In the genomic region with DNA sequence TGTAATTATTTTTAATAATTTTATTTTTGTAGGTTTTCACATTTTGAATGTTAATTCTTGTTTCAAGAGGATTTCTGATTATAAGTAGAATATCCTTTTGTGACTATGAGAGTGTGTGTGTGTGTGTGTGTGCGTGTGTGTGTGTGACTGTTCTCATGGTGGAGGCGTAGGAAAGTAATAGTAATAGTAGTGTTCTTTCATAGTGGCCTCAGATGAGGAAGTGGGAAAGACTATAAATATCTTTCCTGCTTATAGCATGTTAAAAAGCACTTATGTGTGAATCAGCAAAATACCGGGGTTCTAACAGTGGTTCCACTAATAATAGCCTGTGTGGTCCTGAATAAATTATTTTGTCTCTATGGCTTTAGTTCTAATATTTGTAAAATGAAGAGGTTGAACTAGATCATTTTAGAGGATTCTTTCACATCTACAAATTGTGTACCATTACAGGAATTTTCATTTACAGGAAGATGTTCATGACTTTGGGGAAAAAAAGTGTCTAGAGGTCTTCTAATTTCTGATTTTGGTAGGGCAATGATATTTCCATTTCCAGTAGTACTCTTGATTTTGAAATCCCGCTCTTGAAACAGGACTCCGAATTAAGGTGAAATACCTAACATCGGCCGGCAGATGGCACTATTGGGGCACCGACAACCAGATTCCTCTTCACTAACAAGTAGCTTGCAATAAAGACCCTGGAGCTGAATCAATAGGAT, we compare ENCODE assay signal across 8 cellular contexts. TPM values are rescaled to one million over a fixed set of nuclear protein-coding genes. Genes with fewer than 3 reads are reported as not detected.
DNase-seq lines count a peak whose midpoint lies in the region; ATAC-seq, FAIRE-seq and TF ChIP-seq lines count a peak whose summit lies in the region.

No MANE protein-coding gene starts in this region.

- H2AFZ ChIP-seq in GM12878 (ENCODE audit: control insufficient read depth, low read depth, low read length): no peak overlapping the region

- FAIRE-seq in GM12878 (lab: Jason Lieb, UNC): peak; percentile 91

- H3K4me1 Mint-ChIP-seq in HFFc6 (ENCODE audit: low read depth): peaks cover 9% of the 10 kb centered on the region; the same call in 1 of the 2 replicates

- H3K27me3 ChIP-seq in GM12878 (replicated peaks in 1 of 2; ENCODE audit: control insufficient read depth in 2 of 2, insufficient read depth in 2 of 2, low read length in 1 of 2): peaks cover 0 to 2% of the 10 kb centered on the region in 2 experiments; a peak in 1 of 4 replicates

- H3K27ac Mint-ChIP-seq in HFFc6: no peak overlapping the region

- no peaks in the 10 kb centered on the region for H3K79me2 ChIP-seq in GM12878 (ENCODE audit: control insufficient read depth, insufficient read depth, low read length)

- H3K27me3 Mint-ChIP-seq in HFFc6 (ENCODE audit: insufficient read depth): peaks cover 7% of the 10 kb centered on the region; the same call in 1 of the 2 replicates

- ATAC-seq in GM12878: peak; percentile 83

- BruUV-seq in GM12878 (replicated peaks; lab: Mats Ljungman, UMichigan): no TSS peak

- no peaks in the 10 kb centered on the region for H3K9me3 Mint-ChIP-seq in HFFc6

- TF ChIP-seq POLR2A in GM12878 (IDR thresholded peaks at IDR 0.05; ENCODE audit: low read depth, low read length): no peak

- no peak overlapping the region for H3K4me3 ChIP-seq in GM12878

- in situ Hi-C loops in GM12878 (cut with MboI): loop anchor here (5.0 to 10.0 kb wide), 2 partner anchors 126 to 514 kb away; no protein-coding TSS in a partner anchor

- POLR2A ChIA-PET in GM12878 (lab: Charles Lee): interaction anchor here (1.0 kb wide), 1 partner anchor 123 kb away, joined by 4 read pairs; no protein-coding TSS in a partner anchor

- RAD21 ChIA-PET in GM12878 (lab: Charles Lee; ENCODE audit: unreplicated experiment): interaction anchor here (0.6 to 5.1 kb wide), 9 partner anchors 11 to 263 kb away, joined by 3 to 28 read pairs (median 3); a partner anchor contains a TSS

- no peaks in the 10 kb centered on the region for H3K36me3 Mint-ChIP-seq in HFFc6 (ENCODE audit: low read depth)

- TF ChIP-seq CTCF in HFFc6 (IDR thresholded peaks at IDR 0.05) (peak; percentile 91), GM12878 (IDR thresholded peaks at IDR 0.05 in 2 of 3, conservative IDR thresholded peaks at IDR 0.05 in 1 of 3; ENCODE audit: control insufficient read depth in 2 of 3, extremely low read depth in 1 of 3, insufficient read depth in 1 of 3, low read depth in 3 of 3, low read length in 3 of 3) (peak; percentile 72 to 78 (median 75))

- peak; percentile 79 for TF ChIP-seq RAD21 in GM12878 (IDR thresholded peaks at IDR 0.05; ENCODE audit: insufficient read depth, low read depth, low read length)

- CTCF ChIA-PET in GM12878 (lab: Yijun Ruan, JAX): interaction anchor here (0.5 to 8.6 kb wide), 33 partner anchors 8 to 531 kb away, joined by 3 to 89 read pairs (median 4); a partner anchor contains a TSS

- intact Hi-C loops in GM12878 (cut with micrococcal nuclease; ENCODE audit: unreplicated experiment): loop anchor here (1.0 to 2.0 kb wide), 3 partner anchors 124 to 331 kb away; no protein-coding TSS in a partner anchor

- TF ChIP-seq EP300 in GM12878 (IDR thresholded peaks at IDR 0.05; ENCODE audit: borderline replicate concordance in 1 of 2, control insufficient read depth in 1 of 2, low read depth in 2 of 2, low read length in 2 of 2): peak; percentile 82 to 90; a peak in 3 of 4 replicates

- H3K9me3 ChIP-seq in GM12878 (replicated peaks; ENCODE audit: control insufficient read depth, insufficient read depth, low read length): no peaks in the 10 kb centered on the region; the same call in 2 of the 3 replicates

- H3K36me3 ChIP-seq in GM12878 (ENCODE audit: control insufficient read depth in 2 of 2, insufficient read depth in 2 of 2, low read length in 1 of 2): no peaks in the 10 kb centered on the region

- 2% methylated on average over 8 of the region's 8 CpGs for WGBS in GM12878 (ENCODE audit: insufficient coverage, insufficient replicate concordance, low lambda C conversion rate, missing lambda C conversion rate)

- no peak overlapping the region for H3K9ac ChIP-seq in GM12878 (ENCODE audit: control insufficient read depth, insufficient read depth, low read length)

- SMC1A ChIA-PET in GM12878 (lab: Charles Lee; ENCODE audit: uncharacterized antibody, unreplicated experiment): interaction anchor here (0.8 to 1.6 kb wide), 7 partner anchors 11 to 515 kb away, joined by 3 to 23 read pairs (median 4); a partner anchor contains a TSS

- DNase-seq in NCI-H2227 (lab: John Stamatoyannopoulos, UW; ENCODE audit: unreplicated experiment) (peak; percentile 44), NCI-H2227 treated with DMSO at 0.1 percent for 48 hours (lab: John Stamatoyannopoulos, UW) (no peak), HFFc6 (peak; percentile 63), MV-4-11 (lab: John Stamatoyannopoulos, UW) (peak; percentile 95), T1000 (lab: John Stamatoyannopoulos, UW) (peak; percentile 43), GM12878 (ENCODE audit: low read depth, low spot score) (peak; percentile 63), iPS-NIHi7 (ENCODE audit: extremely low spot score) (peak; percentile 54)
- DNase-seq in stimulated activated CD4-positive, alpha-beta T cell treated with anti-CD3 and anti-CD28 coated beads, Interleukin-1b, Interleukin-23, amount 100 ng/mL, for 1 hour (ENCODE audit: low read depth in 2 of 2): peak; percentile 37 to 44

- H3K4me2 ChIP-seq in GM12878 (ENCODE audit: control insufficient read depth, insufficient read depth): 0 out of 2 replicates have a peak overlapping the region, but pooled peaks have one; percentile 53

- H3K27ac ChIP-seq in GM12878 (ENCODE audit: control insufficient read depth, insufficient read depth): peak overlapping the region; percentile 70

- no peaks in the 10 kb centered on the region for H4K20me1 ChIP-seq in GM12878 (ENCODE audit: control insufficient read depth, insufficient read depth)

- peaks cover 13% of the 10 kb centered on the region for H3K4me1 ChIP-seq in GM12878 (ENCODE audit: control insufficient read depth, insufficient read depth, low read length)

- H3K4me3 Mint-ChIP-seq in HFFc6: no peak overlapping the region

RNA-seq across cellular contexts. Expression of a gene that starts 29.9 kb away (rescaled TPM):
- not detected for total RNA-seq in HFFc6 (2021; fragmentation: NEBNext Ultra II Directional; extraction: Animal tissue kit (Norgen Biotek cat#: 25700))
- not detected in 2 replicates for total RNA-seq in GM12878 (2013; cell fraction: nucleolus; rRNA removed)
- total RNA-seq in GM12878 (2014; rRNA removed) (not detected in 2 replicates), GM12878 (2014; rRNA removed; fragmentation: Illumina TruSeq; extraction: Trizol) (not detected in 2 replicates), GM12878 (2021) (not detected in 2 replicates)
- not detected for polyA plus RNA-seq in GM12878 (2011; ENCODE audit: low read depth)
- polyA plus RNA-seq in GM12878 (2011; rRNA removed) (not detected in 2 replicates), GM12878 (2014; fragmentation: Illumina TruSeq; extraction: Trizol) (not detected in 2 replicates), GM12878 (2014; fragmentation: Nextera tagmentation; extraction: Ambion mirVana) (not detected), GM12878 (2014; rRNA removed) (not detected in 2 replicates), GM12878 (2016; fragmentation: Nextera tagmentation; extraction: Ambion mirVana) (not detected)
- polyA plus RNA-seq in GM12878 (2011; cell fraction: cytosol; rRNA removed): not detected in 2 replicates
- not detected in 2 replicates for polyA plus RNA-seq in GM12878 (2011; cell fraction: nucleus; rRNA removed)
- polyA plus RNA-seq in GM12878 (2012): not detected in 2 replicates
- not detected in 2 replicates for polyA minus RNA-seq in GM12878 (2011; rRNA and poly(A)+ RNA removed)
- polyA minus RNA-seq in GM12878 (2011; cell fraction: cytosol; rRNA and poly(A)+ RNA removed): not detected in 2 replicates
- not detected in 2 replicates for polyA minus RNA-seq in GM12878 (2011; cell fraction: nucleus; rRNA and poly(A)+ RNA removed)

RNA-seq across cellular contexts. Expression of a gene that starts 44.2 kb away (rescaled TPM):
- under 1 TPM in 1 of 6 experiments, not detected in 5; 0.14 TPM for total RNA-seq in HFFc6 (2021; fragmentation: NEBNext Ultra II Directional; extraction: Animal tissue kit (Norgen Biotek cat#: 25700))
- 0.52 and 0.81 TPM in 2 replicates for total RNA-seq in GM12878 (2013; cell fraction: nucleolus; rRNA removed)
- total RNA-seq in GM12878 (2014; rRNA removed) (0.44 and 0.45 TPM in 2 replicates), GM12878 (2014; rRNA removed; fragmentation: Illumina TruSeq; extraction: Trizol) (0.54 and 0.78 TPM in 2 replicates), GM12878 (2021) (0.69 and 0.77 TPM in 2 replicates)
- polyA plus RNA-seq in GM12878 (2011; ENCODE audit: low read depth): 0.98 TPM
- polyA plus RNA-seq in GM12878 (2011; rRNA removed) (1.0 TPM in 2 replicates), GM12878 (2014; fragmentation: Illumina TruSeq; extraction: Trizol) (0.78 and 1.3 TPM in 2 replicates), GM12878 (2014; fragmentation: Nextera tagmentation; extraction: Ambion mirVana) (1 to 10 TPM; 1.4 to 1.5 TPM), GM12878 (2014; rRNA removed) (0.86 and 0.96 TPM in 2 replicates), GM12878 (2016; fragmentation: Nextera tagmentation; extraction: Ambion mirVana) (1 to 10 TPM; 1.3 to 1.6 TPM)
- 0.57 and 0.73 TPM in 2 replicates for polyA plus RNA-seq in GM12878 (2011; cell fraction: cytosol; rRNA removed)
- 1.5 and 1.9 TPM in 2 replicates for polyA plus RNA-seq in GM12878 (2011; cell fraction: nucleus; rRNA removed)
- polyA plus RNA-seq in GM12878 (2012): 1.4 and 1.6 TPM in 2 replicates
- polyA minus RNA-seq in GM12878 (2011; rRNA and poly(A)+ RNA removed): 0.46 and 1.0 TPM in 2 replicates
- 1.5 and 1.7 TPM in 2 replicates for polyA minus RNA-seq in GM12878 (2011; cell fraction: cytosol; rRNA and poly(A)+ RNA removed)
- 1.6 and 2.6 TPM in 2 replicates for polyA minus RNA-seq in GM12878 (2011; cell fraction: nucleus; rRNA and poly(A)+ RNA removed)

RNA-seq across cellular contexts. Expression of a gene that starts 44.5 kb away (rescaled TPM):
- not detected for total RNA-seq in HFFc6 (2021; fragmentation: NEBNext Ultra II Directional; extraction: Animal tissue kit (Norgen Biotek cat#: 25700))
- not detected in 2 replicates for total RNA-seq in GM12878 (2013; cell fraction: nucleolus; rRNA removed)
- total RNA-seq in GM12878 (2014; rRNA removed) (not detected in 2 replicates), GM12878 (2014; rRNA removed; fragmentation: Illumina TruSeq; extraction: Trizol) (not detected in 2 replicates), GM12878 (2021) (not detected in 2 replicates)
- not detected for polyA plus RNA-seq in GM12878 (2011; ENCODE audit: low read depth)
- polyA plus RNA-seq in GM12878 (2011; rRNA removed) (not detected in 2 replicates), GM12878 (2014; fragmentation: Illumina TruSeq; extraction: Trizol) (not detected in 2 replicates), GM12878 (2014; fragmentation: Nextera tagmentation; extraction: Ambion mirVana) (not detected), GM12878 (2014; rRNA removed) (not detected in 2 replicates), GM12878 (2016; fragmentation: Nextera tagmentation; extraction: Ambion mirVana) (not detected)
- polyA plus RNA-seq in GM12878 (2011; cell fraction: cytosol; rRNA removed): not detected in 2 replicates
- polyA plus RNA-seq in GM12878 (2011; cell fraction: nucleus; rRNA removed): not detected in 2 replicates
- polyA plus RNA-seq in GM12878 (2012): not detected in 2 replicates
- polyA minus RNA-seq in GM12878 (2011; rRNA and poly(A)+ RNA removed): not detected in 2 replicates
- not detected in 2 replicates for polyA minus RNA-seq in GM12878 (2011; cell fraction: cytosol; rRNA and poly(A)+ RNA removed)
- polyA minus RNA-seq in GM12878 (2011; cell fraction: nucleus; rRNA and poly(A)+ RNA removed): not detected in 2 replicates

RNA-seq across cellular contexts. Expression of a gene that starts 48.3 kb away (rescaled TPM):
- total RNA-seq in HFFc6 (2021; fragmentation: NEBNext Ultra II Directional; extraction: Animal tissue kit (Norgen Biotek cat#: 25700)): not detected
- not detected in 2 replicates for total RNA-seq in GM12878 (2013; cell fraction: nucleolus; rRNA removed)
- total RNA-seq in GM12878 (2014; rRNA removed) (not detected in 2 replicates), GM12878 (2014; rRNA removed; fragmentation: Illumina TruSeq; extraction: Trizol) (not detected in 2 replicates), GM12878 (2021) (not detected in 2 replicates)
- not detected for polyA plus RNA-seq in GM12878 (2011; ENCODE audit: low read depth)
- polyA plus RNA-seq in GM12878 (2011; rRNA removed) (not detected in 2 replicates), GM12878 (2014; fragmentation: Illumina TruSeq; extraction: Trizol) (not detected in 2 replicates), GM12878 (2014; fragmentation: Nextera tagmentation; extraction: Ambion mirVana) (not detected), GM12878 (2014; rRNA removed) (not detected in 2 replicates), GM12878 (2016; fragmentation: Nextera tagmentation; extraction: Ambion mirVana) (not detected)
- polyA plus RNA-seq in GM12878 (2011; cell fraction: cytosol; rRNA removed): not detected in 2 replicates
- not detected in 2 replicates for polyA plus RNA-seq in GM12878 (2011; cell fraction: nucleus; rRNA removed)
- polyA plus RNA-seq in GM12878 (2012): not detected in 2 replicates
- not detected in 2 replicates for polyA minus RNA-seq in GM12878 (2011; rRNA and poly(A)+ RNA removed)
- not detected in 2 replicates for polyA minus RNA-seq in GM12878 (2011; cell fraction: cytosol; rRNA and poly(A)+ RNA removed)
- polyA minus RNA-seq in GM12878 (2011; cell fraction: nucleus; rRNA and poly(A)+ RNA removed): not detected in 2 replicates

RNA-seq across cellular contexts. Expression of a gene that starts 58.3 kb away (rescaled TPM):
- total RNA-seq in HFFc6 (2021; fragmentation: NEBNext Ultra II Directional; extraction: Animal tissue kit (Norgen Biotek cat#: 25700)): not detected
- not detected in 2 replicates for total RNA-seq in GM12878 (2013; cell fraction: nucleolus; rRNA removed)
- total RNA-seq in GM12878 (2014; rRNA removed) (not detected in 2 replicates), GM12878 (2014; rRNA removed; fragmentation: Illumina TruSeq; extraction: Trizol) (not detected in 2 replicates), GM12878 (2021) (not detected in 2 replicates)
- not detected for polyA plus RNA-seq in GM12878 (2011; ENCODE audit: low read depth)
- polyA plus RNA-seq in GM12878 (2011; rRNA removed) (not detected in 2 replicates), GM12878 (2014; fragmentation: Illumina TruSeq; extraction: Trizol) (not detected in 2 replicates), GM12878 (2014; fragmentation: Nextera tagmentation; extraction: Ambion mirVana) (not detected), GM12878 (2014; rRNA removed) (not detected in 2 replicates), GM12878 (2016; fragmentation: Nextera tagmentation; extraction: Ambion mirVana) (not detected)
- not detected in 2 replicates for polyA plus RNA-seq in GM12878 (2011; cell fraction: cytosol; rRNA removed)
- polyA plus RNA-seq in GM12878 (2011; cell fraction: nucleus; rRNA removed): not detected in 2 replicates
- polyA plus RNA-seq in GM12878 (2012): not detected in 2 replicates
- polyA minus RNA-seq in GM12878 (2011; rRNA and poly(A)+ RNA removed): not detected in 2 replicates
- not detected in 2 replicates for polyA minus RNA-seq in GM12878 (2011; cell fraction: cytosol; rRNA and poly(A)+ RNA removed)
- not detected in 2 replicates for polyA minus RNA-seq in GM12878 (2011; cell fraction: nucleus; rRNA and poly(A)+ RNA removed)
